Comparison of ENCODE assay signal across 8 cellular contexts in the genomic region with DNA sequence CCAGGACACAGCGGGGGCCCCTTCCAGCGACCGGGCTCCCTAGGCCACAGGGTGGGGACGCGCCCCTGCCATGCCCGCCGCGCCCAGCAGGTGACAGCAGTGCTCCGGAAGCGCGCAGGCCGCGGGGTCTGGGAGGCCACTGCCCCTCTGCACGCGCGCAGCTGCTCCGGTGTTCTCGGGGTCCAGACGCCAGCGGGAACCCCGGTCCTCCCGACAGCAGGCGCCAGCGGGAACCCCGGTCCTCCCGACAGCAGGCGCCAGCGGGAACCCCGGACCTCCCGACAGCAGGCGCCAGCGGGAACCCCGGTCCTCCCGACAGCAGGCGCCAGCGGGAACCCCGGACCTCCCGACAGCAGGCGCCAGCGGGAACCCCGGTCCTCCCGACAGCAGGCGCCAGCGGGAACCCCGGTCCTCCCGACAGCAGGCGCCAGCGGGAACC. TPM values are rescaled to one million over a fixed set of nuclear protein-coding genes. Genes with fewer than 3 reads are reported as not detected.
DNase-seq lines count a peak whose midpoint lies in the region; ATAC-seq and TF ChIP-seq lines count a peak whose summit lies in the region.
"Not testable (repeated sequence)": the region's sequence is repeated elsewhere in the genome, so short reads cannot be mapped to it uniquely, and the experiment has no call there.

No MANE protein-coding gene starts in this region.

- peak overlapping the region; percentile 18; the same call in 1 of the 2 replicates for H3K27ac ChIP-seq in HCT116 (ENCODE audit: low read depth, low read length)
- H3K27ac ChIP-seq in neutrophil: not testable (repeated sequence)

- TF ChIP-seq CTCF in HCT116 (IDR thresholded peaks at IDR 0.05 in 2 of 3, conservative IDR thresholded peaks at IDR 0.05 in 1 of 3; ENCODE audit: borderline replicate concordance in 1 of 3, insufficient read depth in 1 of 3, low read depth in 2 of 3, low read length in 2 of 3) (peak; percentile 55 to 76 (median 72)), neutrophil (IDR thresholded peaks at IDR 0.05) (peak; percentile 69)

- H3K4me3 ChIP-seq in HCT116 (replicated peaks in 1 of 2; ENCODE audit: low read depth in 1 of 2, low read length in 2 of 2) (peak overlapping the region; percentile 11 to 48; a peak in 2 of 4 replicates), neutrophil (ENCODE audit: low read depth in 1 of 2, low read length in 1 of 2) (peak overlapping the region; percentile 15 to 54)

- peak; percentile 88 for DNase-seq in GM03348 (ENCODE audit: low spot score)
- not testable (repeated sequence) for DNase-seq in HCT116 (ENCODE audit: low read depth, low spot score)
- DNase-seq in NAMALWA (ENCODE audit: low spot score): peak; percentile 78
- DNase-seq in T-helper 9 cell: peak; percentile 57
- DNase-seq in activated naive CD8-positive, alpha-beta T cell treated with anti-CD3 and anti-CD28 coated beads, Interleukin-2, amount 50 U/mL, for 16 hours (ENCODE audit: low read depth, low spot score): peak; percentile 49
- peak; percentile 74 for DNase-seq in Right ventricle myocardium superior
- peak; percentile 55 for DNase-seq in superior temporal gyrus (ENCODE audit: extremely low spot score)

- not testable (repeated sequence) for H3K9me2 ChIP-seq in HCT116 (ENCODE audit: insufficient read depth)

- H3K36me3 ChIP-seq in HCT116 (ENCODE audit: control insufficient read depth in 1 of 2, insufficient read depth in 2 of 2, low read length in 2 of 2): not testable (repeated sequence)
- peaks cover 30% of the 10 kb centered on the region for H3K36me3 ChIP-seq in neutrophil

- not testable (repeated sequence) for TF ChIP-seq POLR2A in HCT116 (IDR thresholded peaks at IDR 0.05; ENCODE audit: borderline replicate concordance, extremely low read depth, insufficient read depth, insufficient read length)

- H3K4me1 ChIP-seq in HCT116 (ENCODE audit: control insufficient read depth in 1 of 2, insufficient read depth in 2 of 2, low read length in 2 of 2) (peaks cover 3 to 14% of the 10 kb centered on the region in 2 experiments), neutrophil (ENCODE audit: control insufficient read depth in 1 of 2, insufficient read depth in 1 of 2, low read depth in 1 of 2, low read length in 1 of 2) (peaks cover 25 to 27% of the 10 kb centered on the region in 2 experiments)

- TF ChIP-seq RAD21 in HCT116 (IDR thresholded peaks at IDR 0.05; ENCODE audit: low read depth): peak; percentile 84

- H4K20me1 ChIP-seq in HCT116 (ENCODE audit: insufficient read depth): not testable (repeated sequence)

- H3K79me2 ChIP-seq in HCT116 (ENCODE audit: insufficient read depth, low read length): not testable (repeated sequence)

- H3K9ac ChIP-seq in HCT116 (ENCODE audit: low read length): not testable (repeated sequence)

- not testable (repeated sequence) for H2AFZ ChIP-seq in HCT116 (ENCODE audit: low read depth, low read length, poor library complexity, severe bottlenecking)

- RAD21 ChIA-PET in HCT116 (lab: Charles Lee; ENCODE audit: low non-redundant PET in 1 of 2, low total read pairs in 2 of 2, uncharacterized antibody in 2 of 2, unreplicated experiment in 2 of 2): interaction anchor here in 1 of 2 experiments (0.6 kb wide), 1 partner anchor 31 kb away, joined by 7 read pairs; no protein-coding TSS in a partner anchor

- H3K4me2 ChIP-seq in HCT116 (ENCODE audit: low read length): peak overlapping the region; percentile 73

- not testable (repeated sequence) for H3K27me3 ChIP-seq in HCT116 (ENCODE audit: insufficient read depth, low read length)
- H3K27me3 ChIP-seq in neutrophil: peaks cover 12% of the 10 kb centered on the region

- POLR2A ChIA-PET in HCT116 (lab: Charles Lee): not testable (repeated sequence)

- CTCF ChIA-PET in HCT116 (lab: Charles Lee): interaction anchor here (1.4 kb wide), 1 partner anchor 36 kb away, joined by 3 read pairs; no protein-coding TSS in a partner anchor

- peak; percentile 88 for ATAC-seq in HCT116
- ATAC-seq in Right ventricle myocardium superior (ENCODE audit: poor library complexity): peak; percentile 90

- H3K9me3 ChIP-seq in HCT116 (ENCODE audit: control insufficient read depth in 1 of 2, insufficient read depth in 1 of 2, low read depth in 1 of 2, low read length in 2 of 2); neutrophil: not testable (repeated sequence)

- BruUV-seq in HCT116 (replicated peaks; lab: Mats Ljungman, UMichigan): not testable (repeated sequence)

- intact Hi-C loops in HCT116 (cut with micrococcal nuclease): loop anchor here (2.0 to 10.0 kb wide), 2 partner anchors 46 to 156 kb away; a partner anchor contains a TSS
- intact Hi-C loops in Right ventricle myocardium superior (cut with DNase I): not testable (repeated sequence)

RNA-seq across cellular contexts. Expression of a gene that starts 32.6 kb away (rescaled TPM):
- total RNA-seq in HCT116 (2021; ENCODE audit: unreplicated experiment): 44.8 TPM
- 42.1 and 43.4 TPM in 2 replicates for polyA plus RNA-seq in HCT116 (2012)
- total RNA-seq in Right ventricle myocardium superior: 20.6 TPM

RNA-seq across cellular contexts. Expression of a gene that starts 45.5 kb away (rescaled TPM):
- total RNA-seq in HCT116 (2021; ENCODE audit: unreplicated experiment): 34.0 TPM
- 48.8 and 50.6 TPM in 2 replicates for polyA plus RNA-seq in HCT116 (2012)
- total RNA-seq in Right ventricle myocardium superior: 6.4 TPM
